1 cellular context compared by ENCODE assay signal in genomic region chr9:135228983-135229625, GRCh38.
TF ChIP-seq lines count a peak whose summit lies in the region.

No MANE protein-coding gene starts in this region.

TF ChIP-seq in H1, 55 proteins besides CTCF, POLR2A, EP300 and RAD21 (continued from another document):
- TF ChIP-seq, protein P1, sequence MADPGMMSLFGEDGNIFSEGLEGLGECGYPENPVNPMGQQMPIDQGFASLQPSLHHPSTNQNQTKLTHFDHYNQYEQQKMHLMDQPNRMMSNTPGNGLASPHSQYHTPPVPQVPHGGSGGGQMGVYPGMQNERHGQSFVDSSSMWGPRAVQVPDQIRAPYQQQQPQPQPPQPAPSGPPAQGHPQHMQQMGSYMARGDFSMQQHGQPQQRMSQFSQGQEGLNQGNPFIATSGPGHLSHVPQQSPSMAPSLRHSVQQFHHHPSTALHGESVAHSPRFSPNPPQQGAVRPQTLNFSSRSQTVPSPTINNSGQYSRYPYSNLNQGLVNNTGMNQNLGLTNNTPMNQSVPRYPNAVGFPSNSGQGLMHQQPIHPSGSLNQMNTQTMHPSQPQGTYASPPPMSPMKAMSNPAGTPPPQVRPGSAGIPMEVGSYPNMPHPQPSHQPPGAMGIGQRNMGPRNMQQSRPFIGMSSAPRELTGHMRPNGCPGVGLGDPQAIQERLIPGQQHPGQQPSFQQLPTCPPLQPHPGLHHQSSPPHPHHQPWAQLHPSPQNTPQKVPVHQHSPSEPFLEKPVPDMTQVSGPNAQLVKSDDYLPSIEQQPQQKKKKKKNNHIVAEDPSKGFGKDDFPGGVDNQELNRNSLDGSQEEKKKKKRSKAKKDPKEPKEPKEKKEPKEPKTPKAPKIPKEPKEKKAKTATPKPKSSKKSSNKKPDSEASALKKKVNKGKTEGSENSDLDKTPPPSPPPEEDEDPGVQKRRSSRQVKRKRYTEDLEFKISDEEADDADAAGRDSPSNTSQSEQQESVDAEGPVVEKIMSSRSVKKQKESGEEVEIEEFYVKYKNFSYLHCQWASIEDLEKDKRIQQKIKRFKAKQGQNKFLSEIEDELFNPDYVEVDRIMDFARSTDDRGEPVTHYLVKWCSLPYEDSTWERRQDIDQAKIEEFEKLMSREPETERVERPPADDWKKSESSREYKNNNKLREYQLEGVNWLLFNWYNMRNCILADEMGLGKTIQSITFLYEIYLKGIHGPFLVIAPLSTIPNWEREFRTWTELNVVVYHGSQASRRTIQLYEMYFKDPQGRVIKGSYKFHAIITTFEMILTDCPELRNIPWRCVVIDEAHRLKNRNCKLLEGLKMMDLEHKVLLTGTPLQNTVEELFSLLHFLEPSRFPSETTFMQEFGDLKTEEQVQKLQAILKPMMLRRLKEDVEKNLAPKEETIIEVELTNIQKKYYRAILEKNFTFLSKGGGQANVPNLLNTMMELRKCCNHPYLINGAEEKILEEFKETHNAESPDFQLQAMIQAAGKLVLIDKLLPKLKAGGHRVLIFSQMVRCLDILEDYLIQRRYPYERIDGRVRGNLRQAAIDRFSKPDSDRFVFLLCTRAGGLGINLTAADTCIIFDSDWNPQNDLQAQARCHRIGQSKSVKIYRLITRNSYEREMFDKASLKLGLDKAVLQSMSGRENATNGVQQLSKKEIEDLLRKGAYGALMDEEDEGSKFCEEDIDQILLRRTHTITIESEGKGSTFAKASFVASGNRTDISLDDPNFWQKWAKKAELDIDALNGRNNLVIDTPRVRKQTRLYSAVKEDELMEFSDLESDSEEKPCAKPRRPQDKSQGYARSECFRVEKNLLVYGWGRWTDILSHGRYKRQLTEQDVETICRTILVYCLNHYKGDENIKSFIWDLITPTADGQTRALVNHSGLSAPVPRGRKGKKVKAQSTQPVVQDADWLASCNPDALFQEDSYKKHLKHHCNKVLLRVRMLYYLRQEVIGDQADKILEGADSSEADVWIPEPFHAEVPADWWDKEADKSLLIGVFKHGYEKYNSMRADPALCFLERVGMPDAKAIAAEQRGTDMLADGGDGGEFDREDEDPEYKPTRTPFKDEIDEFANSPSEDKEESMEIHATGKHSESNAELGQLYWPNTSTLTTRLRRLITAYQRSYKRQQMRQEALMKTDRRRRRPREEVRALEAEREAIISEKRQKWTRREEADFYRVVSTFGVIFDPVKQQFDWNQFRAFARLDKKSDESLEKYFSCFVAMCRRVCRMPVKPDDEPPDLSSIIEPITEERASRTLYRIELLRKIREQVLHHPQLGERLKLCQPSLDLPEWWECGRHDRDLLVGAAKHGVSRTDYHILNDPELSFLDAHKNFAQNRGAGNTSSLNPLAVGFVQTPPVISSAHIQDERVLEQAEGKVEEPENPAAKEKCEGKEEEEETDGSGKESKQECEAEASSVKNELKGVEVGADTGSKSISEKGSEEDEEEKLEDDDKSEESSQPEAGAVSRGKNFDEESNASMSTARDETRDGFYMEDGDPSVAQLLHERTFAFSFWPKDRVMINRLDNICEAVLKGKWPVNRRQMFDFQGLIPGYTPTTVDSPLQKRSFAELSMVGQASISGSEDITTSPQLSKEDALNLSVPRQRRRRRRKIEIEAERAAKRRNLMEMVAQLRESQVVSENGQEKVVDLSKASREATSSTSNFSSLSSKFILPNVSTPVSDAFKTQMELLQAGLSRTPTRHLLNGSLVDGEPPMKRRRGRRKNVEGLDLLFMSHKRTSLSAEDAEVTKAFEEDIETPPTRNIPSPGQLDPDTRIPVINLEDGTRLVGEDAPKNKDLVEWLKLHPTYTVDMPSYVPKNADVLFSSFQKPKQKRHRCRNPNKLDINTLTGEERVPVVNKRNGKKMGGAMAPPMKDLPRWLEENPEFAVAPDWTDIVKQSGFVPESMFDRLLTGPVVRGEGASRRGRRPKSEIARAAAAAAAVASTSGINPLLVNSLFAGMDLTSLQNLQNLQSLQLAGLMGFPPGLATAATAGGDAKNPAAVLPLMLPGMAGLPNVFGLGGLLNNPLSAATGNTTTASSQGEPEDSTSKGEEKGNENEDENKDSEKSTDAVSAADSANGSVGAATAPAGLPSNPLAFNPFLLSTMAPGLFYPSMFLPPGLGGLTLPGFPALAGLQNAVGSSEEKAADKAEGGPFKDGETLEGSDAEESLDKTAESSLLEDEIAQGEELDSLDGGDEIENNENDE (IDR thresholded peaks at IDR 0.05; ENCODE audit: insufficient replicate concordance, low read length), result no peak
